In genomic region chr3:16855497-16855896, GRCh38 we compare ENCODE assay signal across 6 cellular contexts. TPM values are rescaled to one million over a fixed set of nuclear protein-coding genes. Genes with fewer than 3 reads are reported as not detected.
"Had no signal": no experiment of that assay in that cellular context is flagged by ENCODE, and none has a peak within 500 bp of the region (broad histone marks: within the 10 kb centered on the region; RNA-seq: fewer than 3 reads in every experiment).

No MANE protein-coding gene starts in this region.

- H3K4me3 ChIP-seq: GM12878 had no signal

- ATAC-seq: GM12878 had no signal

- FAIRE-seq: GM12878, GM12891, GM18507 had no signal

- DNase-seq: GDM1, GF-D8 had no signal

RNA-seq across cellular contexts. Expression of gene PLCL2, which starts 29.3 kb away (rescaled TPM):
- total RNA-seq: G401 had no signal
